8 cellular contexts compared by ENCODE assay signal in the genomic region with DNA sequence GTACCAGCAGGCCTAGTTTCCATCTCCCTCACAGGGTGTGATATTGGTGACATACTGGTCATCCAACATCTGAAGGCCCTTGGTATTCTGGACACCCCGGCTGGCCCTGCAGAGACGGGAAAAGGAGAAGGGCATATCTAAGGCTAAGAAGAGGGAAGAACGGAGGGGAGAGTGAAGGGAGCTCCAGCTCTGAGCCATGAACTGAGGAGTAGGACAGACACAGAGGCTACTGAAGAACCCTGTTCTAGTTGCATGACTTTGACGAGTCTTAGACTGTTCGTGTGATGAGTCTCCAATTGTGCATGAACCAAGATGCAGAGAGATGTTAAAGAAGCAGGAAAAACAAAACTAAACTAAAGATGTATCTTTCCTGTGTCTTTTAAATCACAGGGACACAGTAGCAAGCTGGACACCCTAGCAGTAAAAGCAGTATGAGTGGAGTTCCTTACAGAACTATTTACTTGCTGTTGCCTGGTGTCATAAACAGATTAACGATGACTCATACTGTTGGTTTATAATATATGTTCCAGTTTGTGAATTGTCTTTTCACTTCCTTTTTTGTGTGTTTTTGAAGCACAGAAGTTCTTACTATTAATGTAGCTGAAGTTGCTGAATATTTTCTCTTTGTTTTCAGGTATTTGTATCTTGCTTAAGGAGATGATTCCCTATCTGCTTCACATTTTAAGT. TPM values are rescaled to one million over a fixed set of nuclear protein-coding genes. Genes with fewer than 3 reads are reported as not detected.
DNase-seq lines count a peak whose midpoint lies in the region; ATAC-seq and TF ChIP-seq lines count a peak whose summit lies in the region.

No MANE protein-coding gene starts in this region.

- peaks cover 0 to 3% of the 10 kb centered on the region in 2 donors for H3K27me3 ChIP-seq in naive thymus-derived CD4-positive, alpha-beta T cell (ENCODE audit: control insufficient read depth in 2 of 2, insufficient read depth in 2 of 2, low read length in 2 of 2)

- CTCF ChIA-PET in naive thymus-derived CD4-positive, alpha-beta T cell (lab: Charles Lee), result no interaction called here

- peak; percentile 100 for ATAC-seq in GM18498 (IDR thresholded peaks at IDR 0.05; ENCODE audit: unreplicated experiment)
- peak; percentile 91 for ATAC-seq in naive thymus-derived CD4-positive, alpha-beta T cell

- no peak overlapping the region for H3K4me3 ChIP-seq in choroid plexus epithelial cell (ENCODE audit: low read depth, low read length)
- no peak overlapping the region for H3K4me3 ChIP-seq in naive thymus-derived CD4-positive, alpha-beta T cell (ENCODE audit: low read length)

- peak; percentile 68 for DNase-seq in H4 (ENCODE audit: low spot score)
- DNase-seq in M059J (ENCODE audit: low read depth), result peak; percentile 81
- peak; percentile 87 for DNase-seq in choroid plexus epithelial cell (ENCODE audit: low read depth)
- DNase-seq in naive thymus-derived CD4-positive, alpha-beta T cell, result no peak
- DNase-seq in DMS79 treated with DMSO at 0.1 percent for 48 hours (lab: John Stamatoyannopoulos, UW), result no peak
- DNase-seq in stimulated activated CD4-positive, alpha-beta T cell treated with anti-CD3 and anti-CD28 coated beads, Interleukin-4, amount 100 ng/mL, for 4 hours, result no peak
- DNase-seq in hypothalamus (lab: John Stamatoyannopoulos, UW), result no peak

- no peaks in the 10 kb centered on the region for H3K9me3 ChIP-seq in naive thymus-derived CD4-positive, alpha-beta T cell (ENCODE audit: control insufficient read depth in 2 of 3, low read length in 3 of 3)

- peaks cover 10 to 19% (median 16%) of the 10 kb centered on the region in 7 donors for H3K4me1 Mint-ChIP-seq in naive thymus-derived CD4-positive, alpha-beta T cell

- H3K27me3 Mint-ChIP-seq in naive thymus-derived CD4-positive, alpha-beta T cell, result peaks cover 0 to 4% (median 0%) of the 10 kb centered on the region in 5 donors

- TF ChIP-seq CTCF in choroid plexus epithelial cell (conservative IDR thresholded peaks at IDR 0.05; ENCODE audit: low read depth, low read length), result no peak

- H3K4me1 ChIP-seq in naive thymus-derived CD4-positive, alpha-beta T cell (ENCODE audit: control insufficient read depth in 2 of 2, insufficient read depth in 2 of 2, low read length in 2 of 2), result peaks cover 9 to 12% of the 10 kb centered on the region in 2 donors

- no peaks in the 10 kb centered on the region for H3K36me3 ChIP-seq in naive thymus-derived CD4-positive, alpha-beta T cell (ENCODE audit: control insufficient read depth in 2 of 3, insufficient read depth in 3 of 3, low read length in 3 of 3)

- intact Hi-C loops in naive thymus-derived CD4-positive, alpha-beta T cell (cut with micrococcal nuclease), result no loop called here

- H3K4me3 Mint-ChIP-seq in naive thymus-derived CD4-positive, alpha-beta T cell, result no peak overlapping the region

- no peak overlapping the region for H3K27ac ChIP-seq in naive thymus-derived CD4-positive, alpha-beta T cell (ENCODE audit: low read depth, low read length)

- H3K9me3 Mint-ChIP-seq in naive thymus-derived CD4-positive, alpha-beta T cell, result peaks cover 0 to 23% (median 0%) of the 10 kb centered on the region in 11 donors

- H3K27ac Mint-ChIP-seq in naive thymus-derived CD4-positive, alpha-beta T cell, result peak overlapping the region in 1 of 9 donors; percentile 25

- POLR2A ChIA-PET in naive thymus-derived CD4-positive, alpha-beta T cell (lab: Charles Lee), result no interaction called here

- H3K36me3 Mint-ChIP-seq in naive thymus-derived CD4-positive, alpha-beta T cell, result peaks cover 0 to 5% (median 3%) of the 10 kb centered on the region in 5 donors

RNA-seq across cellular contexts. Expression of a gene that starts 15.5 kb away (rescaled TPM):
- 3.2 and 3.3 TPM in 2 replicates for total RNA-seq in H4 (2014; rRNA removed; shearing (Covaris generic))
- total RNA-seq in M059J (2014; rRNA removed; shearing (Covaris generic)), result 6.6 and 10.0 TPM in 2 replicates
- total RNA-seq in naive thymus-derived CD4-positive, alpha-beta T cell, result 10 to 100 TPM in 2 of 5 experiments, 1 to 10 TPM in 3; 1.1 to 11.1 (median 3.0) TPM
- 1 to 10 TPM; 1.3 to 1.9 TPM for polyA plus RNA-seq in naive thymus-derived CD4-positive, alpha-beta T cell

Comparison
In these comparisons a context has a peak if more than half of its experiments do, and no peak if none do; other contexts are left out.
1. DNase-seq: peak in H4 (single experiment), M059J (single experiment) and choroid plexus epithelial cell (single experiment); none in naive thymus-derived CD4-positive, alpha-beta T cell (0 of 9), DMS79 treated with DMSO at 0.1 percent for 48 hours (single experiment), stimulated activated CD4-positive, alpha-beta T cell treated with anti-CD3 and anti-CD28 coated beads, Interleukin-4, amount 100 ng/mL, for 4 hours (0 of 2) and hypothalamus (0 of 51).